Comparison of ENCODE assay signal across 1 cellular context in genomic region chr11:20247540-20248138, GRCh38.
TF ChIP-seq lines count a peak whose summit lies in the region.

No MANE protein-coding gene starts in this region.

TF ChIP-seq in H1, 55 proteins besides CTCF, POLR2A, EP300 and RAD21 (continued from another document):
- peak; percentile 93 for TF ChIP-seq CHD7 (IDR thresholded peaks at IDR 0.05; ENCODE audit: insufficient replicate concordance, low read length)
